In genomic region chr9:112279501-112279900, GRCh38 we compare ENCODE assay signal across 28 cellular contexts.
"Had no signal": no experiment of that assay in that cellular context is flagged by ENCODE, and none has a peak within 500 bp of the region (broad histone marks: within the 10 kb centered on the region; RNA-seq: fewer than 3 reads in every experiment).

No MANE protein-coding gene starts in this region.

- H3K36me3 ChIP-seq: lower lobe of right lung, pancreas, prostate gland, sigmoid colon, thyroid gland, upper lobe of right lung had no signal

- H3K9me3 ChIP-seq: pancreas, prostate gland, thyroid gland had no signal

- H3K27ac ChIP-seq: left lung, lower lobe of right lung, pancreas, prostate gland, sigmoid colon, spleen, thyroid gland, transverse colon, upper lobe of right lung had no signal

- H3K27ac Mint-ChIP-seq: immature natural killer cell; nephron; stimulated activated memory B cell treated with anti-CD40 and anti-IgM and Interleukin-4, amounts not matched to agents 10 μg/mL and 1 μg/mL and 100 μg/mL, for 72 hours; stimulated activated naive CD8-positive, alpha-beta T cell treated with anti-CD3 and anti-CD28 coated beads, Interleukin-15, amount 100 ng/mL, for 72 hours had no signal

- H3K4me1 ChIP-seq: left lung, prostate gland, transverse colon had no signal

- H3K4me3 Mint-ChIP-seq: immature natural killer cell; naive thymus-derived CD8-positive, alpha-beta T cell; nephron; neural crest cell; stimulated activated memory B cell treated with anti-CD40 and anti-IgM and Interleukin-4, amounts not matched to agents 10 μg/mL and 1 μg/mL and 100 μg/mL, for 72 hours; stimulated activated naive CD8-positive, alpha-beta T cell treated with anti-CD3 and anti-CD28 coated beads, Interleukin-15, amount 100 ng/mL, for 72 hours had no signal

- H3K4me3 ChIP-seq: left lung, lower lobe of right lung, pancreas, prostate gland, sigmoid colon, spleen, thyroid gland, transverse colon, upper lobe of right lung had no signal

- H3K27me3 Mint-ChIP-seq: naive thymus-derived CD8-positive, alpha-beta T cell; stimulated activated memory B cell treated with anti-CD40 and anti-IgM and Interleukin-4, amounts not matched to agents 10 μg/mL and 1 μg/mL and 100 μg/mL, for 72 hours; stimulated activated naive CD8-positive, alpha-beta T cell treated with anti-CD3 and anti-CD28 coated beads, Interleukin-15, amount 100 ng/mL, for 72 hours had no signal

- DNase-seq: hypothalamus; immature natural killer cell; kidney; left colon; left lung; lower lobe of right lung; mammary epithelial cell; mesenchymal stem cell; naive thymus-derived CD8-positive, alpha-beta T cell; nucleus accumbens; pancreas; posterior cingulate gyrus; retina; right cardiac atrium; sigmoid colon; small intestine; spleen; stimulated activated CD4-positive, alpha-beta T cell treated with anti-CD3 and anti-CD28 coated beads, Interleukin-4, amount 100 ng/mL, for 24 hours; stimulated activated naive CD4-positive, alpha-beta T cell treated with Interleukin-2 at 50 U/mL for 16 hours; stimulated activated naive CD8-positive, alpha-beta T cell treated with anti-CD3 and anti-CD28 coated beads, Interleukin-15, amount 100 ng/mL, for 72 hours; substantia nigra; thyroid gland; transverse colon; upper lobe of right lung had no signal

- H3K27me3 ChIP-seq: left lung, pancreas, sigmoid colon, spleen, thyroid gland, transverse colon, upper lobe of right lung had no signal

- ATAC-seq: left colon; left lung; lower lobe of right lung; naive thymus-derived CD8-positive, alpha-beta T cell; pancreas; right cardiac atrium; stimulated activated memory B cell treated with anti-CD40 and anti-IgM and Interleukin-4, amounts not matched to agents 10 μg/mL and 1 μg/mL and 100 μg/mL, for 72 hours; stimulated activated naive CD8-positive, alpha-beta T cell treated with anti-CD3 and anti-CD28 coated beads, Interleukin-15, amount 100 ng/mL, for 72 hours; upper lobe of right lung had no signal
